ENCODE assay signal across 1 cellular context in the genomic region with DNA sequence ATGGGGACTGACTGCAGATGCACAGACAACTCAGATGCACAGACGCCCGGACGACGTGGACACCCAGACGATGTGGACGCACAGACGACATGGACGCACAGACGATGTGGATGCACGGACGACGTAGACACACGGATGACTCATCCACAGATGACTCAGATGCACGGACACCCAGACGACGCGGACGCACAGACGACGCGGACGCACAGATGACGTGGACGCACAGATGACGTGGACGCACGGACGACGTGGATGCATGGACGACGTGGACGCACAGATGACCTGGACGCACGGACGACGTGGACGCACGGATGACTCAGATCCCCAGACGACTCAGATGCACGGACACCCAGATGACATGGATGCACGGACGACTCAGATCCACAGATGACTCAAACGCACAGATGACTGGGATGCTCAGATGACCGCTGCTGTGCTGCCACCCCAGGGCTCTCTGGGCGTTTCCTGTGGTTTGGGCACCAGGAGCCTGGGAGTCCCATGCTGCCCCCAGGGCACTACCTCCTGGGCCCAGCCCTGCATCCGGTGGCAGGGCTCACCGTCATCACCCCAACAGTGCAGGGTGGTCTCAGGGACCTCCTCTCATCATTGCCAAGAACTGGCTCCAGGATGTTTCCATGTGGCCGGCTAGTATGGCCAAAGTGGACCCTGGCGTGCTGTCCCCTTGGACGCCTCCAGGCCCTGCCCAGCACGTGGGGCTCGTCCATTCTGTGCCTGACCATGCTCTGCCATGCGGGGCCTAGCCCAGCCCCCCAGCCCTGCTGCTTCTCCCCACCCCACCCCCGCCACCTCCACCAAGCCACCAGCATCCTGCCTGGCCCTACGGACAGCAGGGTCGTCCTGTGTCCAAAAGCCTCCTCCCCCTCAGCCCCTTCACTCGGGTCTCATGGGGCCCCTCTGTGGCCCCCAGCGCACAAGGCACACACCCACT.
A peak's percentile ranks its signal among the peaks of the same experiment; 100 is the strongest.
TF ChIP-seq lines count a peak whose summit lies in the region.

No MANE protein-coding gene starts in this region.

TF ChIP-seq in GM23338, 12 proteins besides CTCF, POLR2A, EP300 and RAD21:
- TF ChIP-seq ZNF114 (CRISPR knock-in tag; IDR thresholded peaks at IDR 0.05) (no peak), POLR2AphosphoS5 (IDR thresholded peaks at IDR 0.05; ENCODE audit: low read depth) (0 out of 2 replicates have a peak, but pooled peaks have one; percentile 22)
TF ChIP-seq in GM23338: peak in this region for 1.
